1 cellular context compared by ENCODE assay signal in genomic region chr11:46672381-46672839, GRCh38.
TF ChIP-seq lines count a peak whose summit lies in the region.

No MANE protein-coding gene starts in this region.

TF ChIP-seq in HCT116, 20 proteins besides CTCF, POLR2A, EP300 and RAD21:
- no peak for TF ChIP-seq POLR2AphosphoS5 (IDR thresholded peaks at IDR 0.05; ENCODE audit: low read depth, low read length)
- TF ChIP-seq TCF7L2 (IDR thresholded peaks at IDR 0.05; ENCODE audit: borderline replicate concordance, extremely low read depth, insufficient read depth, insufficient read length), result no peak
- TF ChIP-seq FOSL1 (IDR thresholded peaks at IDR 0.05; ENCODE audit: low read depth), result no peak
- TF ChIP-seq SIN3A (IDR thresholded peaks at IDR 0.05; ENCODE audit: low read depth), result no peak
- no peak for TF ChIP-seq EZH2 (IDR thresholded peaks at IDR 0.05)
- TF ChIP-seq SP1 (IDR thresholded peaks at IDR 0.05; ENCODE audit: low read depth), result no peak
- no peak for TF ChIP-seq JUND (IDR thresholded peaks at IDR 0.05)
- TF ChIP-seq EZH2phosphoT487 (IDR thresholded peaks at IDR 0.05; ENCODE audit: borderline replicate concordance), result no peak
- no peak for TF ChIP-seq MAX (IDR thresholded peaks at IDR 0.05)
- TF ChIP-seq, protein P1, sequence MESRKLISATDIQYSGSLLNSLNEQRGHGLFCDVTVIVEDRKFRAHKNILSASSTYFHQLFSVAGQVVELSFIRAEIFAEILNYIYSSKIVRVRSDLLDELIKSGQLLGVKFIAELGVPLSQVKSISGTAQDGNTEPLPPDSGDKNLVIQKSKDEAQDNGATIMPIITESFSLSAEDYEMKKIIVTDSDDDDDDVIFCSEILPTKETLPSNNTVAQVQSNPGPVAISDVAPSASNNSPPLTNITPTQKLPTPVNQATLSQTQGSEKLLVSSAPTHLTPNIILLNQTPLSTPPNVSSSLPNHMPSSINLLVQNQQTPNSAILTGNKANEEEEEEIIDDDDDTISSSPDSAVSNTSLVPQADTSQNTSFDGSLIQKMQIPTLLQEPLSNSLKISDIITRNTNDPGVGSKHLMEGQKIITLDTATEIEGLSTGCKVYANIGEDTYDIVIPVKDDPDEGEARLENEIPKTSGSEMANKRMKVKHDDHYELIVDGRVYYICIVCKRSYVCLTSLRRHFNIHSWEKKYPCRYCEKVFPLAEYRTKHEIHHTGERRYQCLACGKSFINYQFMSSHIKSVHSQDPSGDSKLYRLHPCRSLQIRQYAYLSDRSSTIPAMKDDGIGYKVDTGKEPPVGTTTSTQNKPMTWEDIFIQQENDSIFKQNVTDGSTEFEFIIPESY (IDR thresholded peaks at IDR 0.05; ENCODE audit: extremely low read depth, insufficient replicate concordance, low read length), result no peak
- no peak for TF ChIP-seq ZNF274 (IDR thresholded peaks at IDR 0.05; ENCODE audit: low read depth, low read length)
- no peak for TF ChIP-seq CBX3 (IDR thresholded peaks at IDR 0.05; ENCODE audit: low read depth)
- no peak for TF ChIP-seq ELF1 (IDR thresholded peaks at IDR 0.05; ENCODE audit: borderline replicate concordance, low read depth)
TF ChIP-seq in HCT116: peak in this region for 0.
